ENCODE assay signal across 10 cellular contexts in the genomic region with DNA sequence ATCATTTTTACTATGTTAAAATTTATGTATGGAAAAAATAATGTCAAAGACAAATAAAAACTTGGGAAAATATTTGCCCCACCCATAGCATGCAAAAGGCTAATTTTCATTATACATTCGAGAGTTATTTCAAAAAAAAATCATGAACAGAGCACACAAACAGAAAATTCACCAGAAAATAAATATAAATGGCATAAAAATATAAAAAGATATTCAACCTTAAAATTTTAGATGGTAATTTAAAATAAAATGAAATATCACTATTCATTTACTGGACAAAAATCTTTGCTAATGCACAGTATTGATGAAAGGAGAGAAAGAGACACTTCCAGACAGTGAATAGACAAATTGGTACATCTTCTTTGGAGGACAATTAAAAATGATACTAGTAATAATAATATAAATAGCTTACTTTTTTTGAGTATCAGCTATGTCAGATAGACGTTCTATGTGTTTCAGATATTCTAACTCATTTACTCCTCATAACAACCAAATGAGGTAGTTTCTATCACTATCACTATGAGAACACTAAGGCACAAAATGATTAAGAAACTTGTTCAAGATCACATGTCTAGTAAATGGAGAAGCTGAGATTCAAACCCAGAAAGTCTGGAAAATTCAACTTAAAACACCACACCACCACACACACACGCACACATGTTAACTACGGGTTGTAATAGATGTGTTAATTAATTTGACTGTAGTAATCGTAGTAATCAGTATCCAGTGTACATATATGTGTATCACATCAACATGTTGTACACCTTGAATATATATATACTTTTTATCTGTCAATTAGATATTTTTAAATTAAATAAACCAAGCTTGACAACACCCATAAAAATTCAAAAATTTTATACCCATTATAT.
DNase-seq lines count a peak whose midpoint lies in the region; ATAC-seq and TF ChIP-seq lines count a peak whose summit lies in the region.
"Had no signal": no experiment of that assay in that cellular context is flagged by ENCODE, and none has a peak within 500 bp of the region (broad histone marks: within the 10 kb centered on the region; RNA-seq: fewer than 3 reads in every experiment).

No MANE protein-coding gene starts in this region.

- DNase-seq in PC-3 (no peak), fibroblast of pulmonary artery (ENCODE audit: low read depth) (no peak), gastrocnemius medialis (no peak), NCI-H510A treated with DMSO at 0.1 percent for 48 hours (lab: John Stamatoyannopoulos, UW) (no peak), AG08395 (ENCODE audit: low spot score) (no peak), coronary artery (ENCODE audit: low spot score) (no peak)

- no peak overlapping the region for H3K9ac ChIP-seq in PC-3 (ENCODE audit: low read length)

- H3K9me2 ChIP-seq in PC-3 (replicated peaks; ENCODE audit: low read length): no peaks in the 10 kb centered on the region

- in situ Hi-C loops in gastrocnemius medialis (cut with MboI; ENCODE audit: low sequenced_read_pairs in 4 of 4): no loop called here

- H3K79me2 ChIP-seq in PC-3 (ENCODE audit: low read length): no peaks in the 10 kb centered on the region

- H4K20me1 ChIP-seq in PC-3 (ENCODE audit: low read length): no peaks in the 10 kb centered on the region

- H3K4me2 ChIP-seq in PC-3 (ENCODE audit: low read length): peak overlapping the region; percentile 57; the same call in 1 of the 2 replicates

- BruUV-seq in PC-3 (replicated peaks; lab: Mats Ljungman, UMichigan): no TSS peak

- H3K4me3 ChIP-seq in PC-3 (ENCODE audit: low read length) (no peak overlapping the region), fibroblast of pulmonary artery (replicated peaks; ENCODE audit: low read depth, low read length) (peak overlapping the region; percentile 57), gastrocnemius medialis (peak overlapping the region; percentile 45 to 50 (median 49)), coronary artery (no peak overlapping the region)
- H3K4me3 ChIP-seq: HAP-1, ovary had no signal

- H3K27ac ChIP-seq in PC-3 (ENCODE audit: low read length) (no peak overlapping the region), gastrocnemius medialis (peak overlapping the region; percentile 57 to 72 (median 66)), coronary artery (no peak overlapping the region)
- H3K27ac ChIP-seq: ovary had no signal

- intact Hi-C loops in PC-3 (cut with micrococcal nuclease): loop anchor here (2.0 kb wide), 1 partner anchor 23 kb away; no protein-coding TSS in a partner anchor
- intact Hi-C loops in gastrocnemius medialis (cut with DNase I; ENCODE audit: low total_unique reads): loop anchor here (5.0 kb wide), 1 partner anchor 64 kb away; a partner anchor contains a TSS

- peaks cover 17% of the 10 kb centered on the region for H3K4me1 ChIP-seq in PC-3 (ENCODE audit: insufficient read depth, low read length)
- H3K4me1 ChIP-seq in gastrocnemius medialis: peaks cover 0 to 9% of the 10 kb centered on the region in 2 donors

- peak; percentile 20 for ATAC-seq in GM21723 (IDR thresholded peaks at IDR 0.05; ENCODE audit: unreplicated experiment)
- no peak for ATAC-seq in PC-3
- no peak for ATAC-seq in gastrocnemius medialis
- ATAC-seq in GM18868 (IDR thresholded peaks at IDR 0.05; ENCODE audit: unreplicated experiment): no peak

- H3K36me3 ChIP-seq in PC-3 (ENCODE audit: low read depth, low read length): no peaks in the 10 kb centered on the region
- H3K36me3 ChIP-seq in gastrocnemius medialis: no peaks in the 10 kb centered on the region
- H3K36me3 ChIP-seq: HAP-1, ovary had no signal

- H3K9me3 ChIP-seq in PC-3 (ENCODE audit: low read length): no peaks in the 10 kb centered on the region
- H3K9me3 ChIP-seq in gastrocnemius medialis: no peaks in the 10 kb centered on the region
- H3K9me3 ChIP-seq: HAP-1, ovary had no signal

- H3K27me3 ChIP-seq in PC-3 (ENCODE audit: low read length) (no peaks in the 10 kb centered on the region), gastrocnemius medialis (no peaks in the 10 kb centered on the region)
- H3K27me3 ChIP-seq: ovary had no signal

- CTCF ChIA-PET in PC-3 (lab: Charles Lee): interaction anchor here (1.2 kb wide), 1 partner anchor 55 kb away, joined by 13 read pairs; no protein-coding TSS in a partner anchor

- POLR2A ChIA-PET in PC-3 (lab: Charles Lee; ENCODE audit: unreplicated experiment): interaction anchor here (0.7 kb wide), 1 partner anchor 313 kb away, joined by 4 read pairs; a partner anchor contains a TSS

- TF ChIP-seq POLR2A in gastrocnemius medialis (IDR thresholded peaks at IDR 0.05): no peak

- no peaks in the 10 kb centered on the region for H3F3A ChIP-seq in PC-3 (ENCODE audit: low read length, unreplicated experiment)

- TF ChIP-seq CTCF in PC-3 (conservative IDR thresholded peaks at IDR 0.05; ENCODE audit: low read depth, low read length): no peak
- no peak for TF ChIP-seq CTCF in fibroblast of pulmonary artery (IDR thresholded peaks at IDR 0.05; ENCODE audit: low read length, missing control alignments)
- TF ChIP-seq CTCF in gastrocnemius medialis (IDR thresholded peaks at IDR 0.05 in 4 of 5, conservative IDR thresholded peaks at IDR 0.05 in 1 of 5): no peak
- TF ChIP-seq CTCF in coronary artery (IDR thresholded peaks at IDR 0.05): no peak

- H2AFZ ChIP-seq in PC-3 (ENCODE audit: low read length): no peak overlapping the region

Comparison
In these comparisons a context has a peak if more than half of its experiments do, and no peak if none do; other contexts are left out.
1. H3K27ac ChIP-seq: peak in gastrocnemius medialis (4 of 4); none in PC-3 (single experiment) and coronary artery (0 of 2).
2. H3K4me3 ChIP-seq: peak in fibroblast of pulmonary artery (single experiment) and gastrocnemius medialis (4 of 4); none in PC-3 (single experiment) and coronary artery (single experiment).